1 cellular context compared by ENCODE assay signal in genomic region chr22:40009231-40009769, GRCh38.
TF ChIP-seq lines count a peak whose summit lies in the region.

No MANE protein-coding gene starts in this region.

TF ChIP-seq in IMR-90, 13 proteins besides CTCF, POLR2A, EP300 and RAD21 (continued from another document):
- TF ChIP-seq BHLHE40 (IDR thresholded peaks at IDR 0.05; ENCODE audit: low read depth, low read length) (no peak), RFX5 (IDR thresholded peaks at IDR 0.05; ENCODE audit: low read depth, low read length) (no peak), RCOR1 (IDR thresholded peaks at IDR 0.05; ENCODE audit: insufficient replicate concordance, low read length) (no peak)
